In genomic region chr5:141102070-141102469, GRCh38 we compare ENCODE assay signal across 14 cellular contexts. TPM values are rescaled to one million over a fixed set of nuclear protein-coding genes. Genes with fewer than 3 reads are reported as not detected.
"Had no signal": no experiment of that assay in that cellular context is flagged by ENCODE, and none has a peak within 500 bp of the region (broad histone marks: within the 10 kb centered on the region; RNA-seq: fewer than 3 reads in every experiment).

No MANE protein-coding gene starts in this region.

RNA-seq across cellular contexts. Expression of gene PCDHB3, which starts 1.8 kb away (rescaled TPM):
- total RNA-seq: activated B cell treated with CpG ODN at 0.5 μM for 24 hours; activated CD4-positive, alpha-beta memory T cell treated with anti-CD3 and anti-CD28 coated beads for 36 hours; activated CD4-positive, alpha-beta memory T cell treated with anti-CD3 and anti-CD28 coated beads, Interleukin-2, amount 10 ng/mL, durations not matched to agents 7 days and 5 days; activated CD4-positive, alpha-beta T cell treated with anti-CD3 and anti-CD28 coated beads for 36 hours; activated CD4-positive, alpha-beta T cell treated with anti-CD3 and anti-CD28 coated beads, Interleukin-2, amount 10 ng/mL, durations not matched to agents 24 days and 14 days; activated CD4-positive, alpha-beta T cell treated with anti-CD3 and anti-CD28 coated beads, Interleukin-2, amount 10 ng/mL, durations not matched to agents 7 days and 5 days; activated CD8-positive, alpha-beta memory T cell treated with anti-CD3 and anti-CD28 coated beads for 36 hours; activated CD8-positive, alpha-beta memory T cell treated with anti-CD3 and anti-CD28 coated beads, Interleukin-2, amount 10 ng/mL, durations not matched to agents 7 days and 5 days; activated CD8-positive, alpha-beta T cell treated with anti-CD3 and anti-CD28 coated beads for 36 hours; activated CD8-positive, alpha-beta T cell treated with anti-CD3 and anti-CD28 coated beads, Interleukin-2, amount 10 ng/mL, durations not matched to agents 7 days and 5 days; T-helper 1 cell treated with Interleukin-12 subunit alpha and Interleukin-12 subunit beta and Interleukin-4 antibody, amounts not matched to agents 30 ng/mL and 1 ng/mL, for 36 hours; T-helper 17 cell; T-helper 2 cell treated with Interferon-gamma antibody and Interleukin-4, amounts not matched to agents 100 ng/mL and 5 ng/mL, for 36 hours had no signal

RNA-seq across cellular contexts. Expression of gene PCDHB2, which starts 7.7 kb away (rescaled TPM):
- total RNA-seq: activated B cell treated with CpG ODN at 0.5 μM for 24 hours; activated CD4-positive, alpha-beta T cell treated with anti-CD3 and anti-CD28 coated beads for 36 hours; activated CD4-positive, alpha-beta T cell treated with anti-CD3 and anti-CD28 coated beads, Interleukin-2, amount 10 ng/mL, durations not matched to agents 24 days and 14 days; activated CD4-positive, alpha-beta T cell treated with anti-CD3 and anti-CD28 coated beads, Interleukin-2, amount 10 ng/mL, durations not matched to agents 7 days and 5 days; activated CD8-positive, alpha-beta memory T cell treated with anti-CD3 and anti-CD28 coated beads for 36 hours; activated CD8-positive, alpha-beta memory T cell treated with anti-CD3 and anti-CD28 coated beads, Interleukin-2, amount 10 ng/mL, durations not matched to agents 7 days and 5 days; activated CD8-positive, alpha-beta T cell treated with anti-CD3 and anti-CD28 coated beads for 36 hours; activated CD8-positive, alpha-beta T cell treated with anti-CD3 and anti-CD28 coated beads, Interleukin-2, amount 10 ng/mL, durations not matched to agents 7 days and 5 days; T-helper 1 cell treated with Interleukin-12 subunit alpha and Interleukin-12 subunit beta and Interleukin-4 antibody, amounts not matched to agents 30 ng/mL and 1 ng/mL, for 36 hours had no signal

RNA-seq across cellular contexts. Expression of gene PCDHB4, which starts 19.5 kb away (rescaled TPM):
- total RNA-seq: activated B cell treated with CpG ODN at 0.5 μM for 24 hours; activated CD4-positive, alpha-beta memory T cell treated with anti-CD3 and anti-CD28 coated beads for 36 hours; activated CD4-positive, alpha-beta memory T cell treated with anti-CD3 and anti-CD28 coated beads, Interleukin-2, amount 10 ng/mL, durations not matched to agents 7 days and 5 days; activated CD4-positive, alpha-beta T cell treated with anti-CD3 and anti-CD28 coated beads for 36 hours; activated CD4-positive, alpha-beta T cell treated with anti-CD3 and anti-CD28 coated beads, Interleukin-2, amount 10 ng/mL, durations not matched to agents 24 days and 14 days; activated CD4-positive, alpha-beta T cell treated with anti-CD3 and anti-CD28 coated beads, Interleukin-2, amount 10 ng/mL, durations not matched to agents 7 days and 5 days; activated CD8-positive, alpha-beta memory T cell treated with anti-CD3 and anti-CD28 coated beads for 36 hours; activated CD8-positive, alpha-beta memory T cell treated with anti-CD3 and anti-CD28 coated beads, Interleukin-2, amount 10 ng/mL, durations not matched to agents 7 days and 5 days; activated CD8-positive, alpha-beta T cell treated with anti-CD3 and anti-CD28 coated beads for 36 hours; activated CD8-positive, alpha-beta T cell treated with anti-CD3 and anti-CD28 coated beads, Interleukin-2, amount 10 ng/mL, durations not matched to agents 7 days and 5 days; T-cell; T-helper 1 cell treated with Interleukin-12 subunit alpha and Interleukin-12 subunit beta and Interleukin-4 antibody, amounts not matched to agents 30 ng/mL and 1 ng/mL, for 36 hours; T-helper 17 cell; T-helper 2 cell treated with Interferon-gamma antibody and Interleukin-4, amounts not matched to agents 100 ng/mL and 5 ng/mL, for 36 hours had no signal

RNA-seq across cellular contexts. Expression of gene PCDHB5, which starts 32.9 kb away (rescaled TPM):
- total RNA-seq: activated B cell treated with CpG ODN at 0.5 μM for 24 hours; activated CD4-positive, alpha-beta memory T cell treated with anti-CD3 and anti-CD28 coated beads for 36 hours; activated CD4-positive, alpha-beta memory T cell treated with anti-CD3 and anti-CD28 coated beads, Interleukin-2, amount 10 ng/mL, durations not matched to agents 7 days and 5 days; activated CD4-positive, alpha-beta T cell treated with anti-CD3 and anti-CD28 coated beads for 36 hours; activated CD4-positive, alpha-beta T cell treated with anti-CD3 and anti-CD28 coated beads, Interleukin-2, amount 10 ng/mL, durations not matched to agents 24 days and 14 days; activated CD4-positive, alpha-beta T cell treated with anti-CD3 and anti-CD28 coated beads, Interleukin-2, amount 10 ng/mL, durations not matched to agents 7 days and 5 days; activated CD8-positive, alpha-beta memory T cell treated with anti-CD3 and anti-CD28 coated beads for 36 hours; activated CD8-positive, alpha-beta memory T cell treated with anti-CD3 and anti-CD28 coated beads, Interleukin-2, amount 10 ng/mL, durations not matched to agents 7 days and 5 days; activated CD8-positive, alpha-beta T cell treated with anti-CD3 and anti-CD28 coated beads for 36 hours; activated CD8-positive, alpha-beta T cell treated with anti-CD3 and anti-CD28 coated beads, Interleukin-2, amount 10 ng/mL, durations not matched to agents 7 days and 5 days; T-helper 1 cell treated with Interleukin-12 subunit alpha and Interleukin-12 subunit beta and Interleukin-4 antibody, amounts not matched to agents 30 ng/mL and 1 ng/mL, for 36 hours; T-helper 2 cell treated with Interferon-gamma antibody and Interleukin-4, amounts not matched to agents 100 ng/mL and 5 ng/mL, for 36 hours had no signal

RNA-seq across cellular contexts. Expression of gene PCDHB6, which starts 47.8 kb away (rescaled TPM):
- total RNA-seq: activated B cell treated with CpG ODN at 0.5 μM for 24 hours; activated CD4-positive, alpha-beta memory T cell treated with anti-CD3 and anti-CD28 coated beads for 36 hours; activated CD4-positive, alpha-beta memory T cell treated with anti-CD3 and anti-CD28 coated beads, Interleukin-2, amount 10 ng/mL, durations not matched to agents 7 days and 5 days; activated CD4-positive, alpha-beta T cell treated with anti-CD3 and anti-CD28 coated beads for 36 hours; activated CD4-positive, alpha-beta T cell treated with anti-CD3 and anti-CD28 coated beads, Interleukin-2, amount 10 ng/mL, durations not matched to agents 24 days and 14 days; activated CD4-positive, alpha-beta T cell treated with anti-CD3 and anti-CD28 coated beads, Interleukin-2, amount 10 ng/mL, durations not matched to agents 7 days and 5 days; activated CD8-positive, alpha-beta memory T cell treated with anti-CD3 and anti-CD28 coated beads for 36 hours; activated CD8-positive, alpha-beta memory T cell treated with anti-CD3 and anti-CD28 coated beads, Interleukin-2, amount 10 ng/mL, durations not matched to agents 7 days and 5 days; activated CD8-positive, alpha-beta T cell treated with anti-CD3 and anti-CD28 coated beads for 36 hours; activated CD8-positive, alpha-beta T cell treated with anti-CD3 and anti-CD28 coated beads, Interleukin-2, amount 10 ng/mL, durations not matched to agents 7 days and 5 days; T-cell; T-helper 1 cell treated with Interleukin-12 subunit alpha and Interleukin-12 subunit beta and Interleukin-4 antibody, amounts not matched to agents 30 ng/mL and 1 ng/mL, for 36 hours; T-helper 17 cell; T-helper 2 cell treated with Interferon-gamma antibody and Interleukin-4, amounts not matched to agents 100 ng/mL and 5 ng/mL, for 36 hours had no signal
